7 cellular contexts compared by ENCODE assay signal in the genomic region with DNA sequence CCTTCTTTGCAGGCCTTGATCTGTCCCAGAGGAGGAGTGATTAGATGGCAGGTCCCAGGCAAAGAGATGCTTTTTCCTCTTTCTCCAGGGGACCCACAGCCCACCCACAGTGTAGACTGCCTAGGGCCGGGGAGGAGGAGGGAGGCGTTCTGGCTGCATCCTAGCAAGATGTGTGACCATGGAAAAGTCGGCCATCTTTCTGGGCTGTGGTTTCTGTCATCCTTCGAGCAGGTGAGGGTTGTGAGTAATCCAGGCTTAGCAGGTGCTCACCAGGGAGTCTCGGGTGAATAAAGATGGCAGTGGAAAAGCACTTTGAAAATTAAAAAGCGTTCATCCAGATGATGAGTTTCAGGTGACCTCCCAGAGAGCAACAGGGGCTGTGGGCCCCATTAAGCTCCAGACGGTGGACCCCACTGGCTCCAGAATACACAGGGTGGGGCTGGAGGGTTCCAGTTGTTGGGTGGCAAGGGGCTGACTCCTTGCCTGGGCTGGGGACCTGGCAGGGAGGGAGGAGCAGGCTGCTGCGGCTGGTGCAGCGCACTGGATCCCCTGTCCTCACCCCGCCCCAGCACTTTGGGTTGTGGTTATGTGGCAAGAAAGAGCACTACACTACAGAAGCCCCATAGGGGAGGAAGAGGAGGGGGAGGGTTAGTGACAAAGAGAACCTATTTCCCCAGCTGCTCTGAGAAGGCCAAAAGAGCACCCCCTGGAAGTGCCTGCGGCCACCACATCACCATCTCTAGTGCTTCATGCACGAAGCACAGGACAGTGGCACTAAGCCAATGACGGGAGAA.
A peak's percentile ranks its signal among the peaks of the same experiment; 100 is the strongest.
DNase-seq lines count a peak whose midpoint lies in the region; ATAC-seq and TF ChIP-seq lines count a peak whose summit lies in the region.

No MANE protein-coding gene starts in this region.

- H3K4me3 Mint-ChIP-seq in T-helper 2 cell treated with Interferon-gamma antibody and Interleukin-4, amounts not matched to agents 5 μg/mL and 100 μg/mL, for 36 hours = peak overlapping the region; percentile 86

- no peak for TF ChIP-seq POLR2A in erythroblast (IDR thresholded peaks at IDR 0.05; ENCODE audit: low read length)

- H3K27ac Mint-ChIP-seq in T-helper 2 cell treated with Interferon-gamma antibody and Interleukin-4, amounts not matched to agents 5 μg/mL and 100 μg/mL, for 36 hours = peak overlapping the region; percentile 87

- peak; percentile 30 for ATAC-seq in GM19043 (IDR thresholded peaks at IDR 0.05; ENCODE audit: low read depth, unreplicated experiment)
- peak; percentile 40 for ATAC-seq in HG03175 (IDR thresholded peaks at IDR 0.05; ENCODE audit: unreplicated experiment)
- ATAC-seq in stimulated activated naive CD8-positive, alpha-beta T cell treated with anti-CD3 and anti-CD28 coated beads, Interleukin-15, Interleukin-2, amounts not matched to agents 100 U/mL and 50 U/mL, for 24 hours = peak; percentile 70

- no peaks in the 10 kb centered on the region for H3K9me3 Mint-ChIP-seq in T-helper 2 cell treated with Interferon-gamma antibody and Interleukin-4, amounts not matched to agents 5 μg/mL and 100 μg/mL, for 36 hours

- H3K36me3 Mint-ChIP-seq in T-helper 2 cell treated with Interferon-gamma antibody and Interleukin-4, amounts not matched to agents 5 μg/mL and 100 μg/mL, for 36 hours (ENCODE audit: low read depth) = peaks cover 26% of the 10 kb centered on the region

- DNase-seq in T-helper 2 cell treated with Interferon-gamma antibody and Interleukin-4, amounts not matched to agents 5 μg/mL and 100 μg/mL, for 36 hours (ENCODE audit: low spot score) = peak; percentile 74
- peak; percentile 58 for DNase-seq in effector CD4-positive, alpha-beta T cell
- peak; percentile 72 for DNase-seq in stimulated activated naive CD8-positive, alpha-beta T cell treated with anti-CD3 and anti-CD28 coated beads, Interleukin-15, Interleukin-2, amounts not matched to agents 100 U/mL and 50 U/mL, for 24 hours
- no peak for DNase-seq in erythroblast (lab: John Stamatoyannopoulos, UW)
- DNase-seq in NCI-H2171 (lab: John Stamatoyannopoulos, UW) = no peak

- peaks cover 47% of the 10 kb centered on the region for H3K4me1 Mint-ChIP-seq in T-helper 2 cell treated with Interferon-gamma antibody and Interleukin-4, amounts not matched to agents 5 μg/mL and 100 μg/mL, for 36 hours (ENCODE audit: low read depth)

- no peaks in the 10 kb centered on the region for H3K27me3 Mint-ChIP-seq in T-helper 2 cell treated with Interferon-gamma antibody and Interleukin-4, amounts not matched to agents 5 μg/mL and 100 μg/mL, for 36 hours (ENCODE audit: low read depth)

Comparison
In these comparisons a context has a peak if more than half of its experiments do, and no peak if none do; other contexts are left out.
1. DNase-seq: peak in T-helper 2 cell treated with Interferon-gamma antibody and Interleukin-4, amounts not matched to agents 5 μg/mL and 100 μg/mL, for 36 hours (single experiment), effector CD4-positive, alpha-beta T cell (single experiment) and stimulated activated naive CD8-positive, alpha-beta T cell treated with anti-CD3 and anti-CD28 coated beads, Interleukin-15, Interleukin-2, amounts not matched to agents 100 U/mL and 50 U/mL, for 24 hours (single experiment); none in erythroblast (0 of 2) and NCI-H2171 (single experiment).
2. Peak in every context shown above with its lines, with median percentiles within 50 percentile points of each other: ATAC-seq.